In genomic region chr17:79861371-79862216, GRCh38 we compare ENCODE assay signal across 25 cellular contexts. TPM values are rescaled to one million over a fixed set of nuclear protein-coding genes. Genes with fewer than 3 reads are reported as not detected.
A peak's percentile ranks its signal among the peaks of the same experiment; 100 is the strongest.
DNase-seq lines count a peak whose midpoint lies in the region; ATAC-seq and TF ChIP-seq lines count a peak whose summit lies in the region.
"Had no signal": no experiment of that assay in that cellular context is flagged by ENCODE, and none has a peak within 500 bp of the region (broad histone marks: within the 10 kb centered on the region; RNA-seq: fewer than 3 reads in every experiment).

No MANE protein-coding gene starts in this region.

- H2BK15ac ChIP-seq in IMR-90 (ENCODE audit: low read depth, low read length), result no peak overlapping the region

- no peaks in the 10 kb centered on the region for H3K79me1 ChIP-seq in IMR-90 (ENCODE audit: low read depth in 1 of 2, low read length in 2 of 2)

- WGBS in IMR-90 (ENCODE audit: extremely low coverage in 2 of 2, insufficient read length in 1 of 2), 2 experiments, result 43% methylated on average over 19 of the region's 26 CpGs; no CpG with 5 or more reads in 1 of the 2 experiments
- WGBS in lower leg skin, 2 donors, result 63 to 68% methylated on average over 26 of the region's 26 CpGs

- in situ Hi-C loops in IMR-90 (cut with MboI; ENCODE audit: low sequenced_read_pairs), result no loop called here

- no peaks in the 10 kb centered on the region for H4K20me1 ChIP-seq in IMR-90 (ENCODE audit: insufficient read depth, low read length)

- no peak for TF ChIP-seq CTCF in IMR-90 (conservative IDR thresholded peaks at IDR 0.05; ENCODE audit: low read depth, low read length)
- no peak for TF ChIP-seq CTCF in colonic mucosa (IDR thresholded peaks at IDR 0.05)
- TF ChIP-seq CTCF in neural crest cell (conservative IDR thresholded peaks at IDR 0.05), result no peak
- no peak for TF ChIP-seq CTCF in lower leg skin (IDR thresholded peaks at IDR 0.05)
- no peak for TF ChIP-seq CTCF in BE2C (IDR thresholded peaks at IDR 0.05; ENCODE audit: low read depth, low read length)

- no peak overlapping the region for H2BK20ac ChIP-seq in IMR-90 (ENCODE audit: low read depth, low read length)

- no peak overlapping the region for H4K91ac ChIP-seq in IMR-90 (ENCODE audit: insufficient read depth, low read depth, low read length)

- H3K4ac ChIP-seq in IMR-90 (ENCODE audit: low read depth, low read length), result no peak overlapping the region

- no peak overlapping the region for H4K5ac ChIP-seq in IMR-90 (ENCODE audit: low read depth, low read length)

- CTCF ChIA-PET in IMR-90 (lab: Yijun Ruan, JAX), result no interaction called here

- no peak overlapping the region for H3K27ac ChIP-seq in IMR-90 (ENCODE audit: insufficient read depth, low read length)
- no peak overlapping the region for H3K27ac ChIP-seq in colonic mucosa
- H3K27ac ChIP-seq: epithelial cell of prostate, hepatocyte, neutrophil, skin epidermis, testis had no signal

- H2BK5ac ChIP-seq in IMR-90 (ENCODE audit: low read depth, low read length, poor library complexity, severe bottlenecking), result no peak overlapping the region

- peaks cover 48% of the 10 kb centered on the region for H3K27me3 ChIP-seq in IMR-90 (ENCODE audit: control insufficient read depth, insufficient read depth, low read length)
- peaks cover 4% of the 10 kb centered on the region for H3K27me3 ChIP-seq in colonic mucosa
- no peaks in the 10 kb centered on the region for H3K27me3 ChIP-seq in BE2C
- H3K27me3 ChIP-seq: hepatocyte, testis had no signal

- H3K23ac ChIP-seq in IMR-90 (ENCODE audit: low read depth, low read length), result no peak overlapping the region

- TF ChIP-seq RAD21 in IMR-90 (IDR thresholded peaks at IDR 0.05; ENCODE audit: low read length), result no peak

- dilution Hi-C loops in IMR-90 (cut with HindIII; ENCODE audit: low sequenced_read_pairs, unreplicated experiment), result no loop called here

- no peaks in the 10 kb centered on the region for H3K9me1 ChIP-seq in IMR-90 (ENCODE audit: insufficient read depth, low read length)

- peak overlapping the region; percentile 27 for H3K27ac Mint-ChIP-seq in neural crest cell (ENCODE audit: unreplicated experiment)
- H3K27ac Mint-ChIP-seq: activated CD4-positive, alpha-beta memory T cell treated with anti-CD3 and anti-CD28 coated beads for 36 hours; CD4-positive, alpha-beta T cell; stimulated activated naive B cell treated with anti-CD40 and anti-IgM and Interleukin-4, amounts not matched to agents 10 μg/mL and 1 μg/mL and 100 μg/mL, for 72 hours had no signal

- H4K8ac ChIP-seq in IMR-90 (ENCODE audit: low read depth in 2 of 2, low read length in 2 of 2), result no peak overlapping the region

- no peaks in the 10 kb centered on the region for H3K9me3 Mint-ChIP-seq in neural crest cell
- H3K9me3 Mint-ChIP-seq: activated CD4-positive, alpha-beta memory T cell treated with anti-CD3 and anti-CD28 coated beads for 36 hours; CD4-positive, alpha-beta T cell; stimulated activated naive B cell treated with anti-CD40 and anti-IgM and Interleukin-4, amounts not matched to agents 10 μg/mL and 1 μg/mL and 100 μg/mL, for 72 hours had no signal

- no TSS peak for BruUV-seq in IMR-90 (replicated peaks; lab: Mats Ljungman, UMichigan)

- TF ChIP-seq POLR2A in IMR-90 (IDR thresholded peaks at IDR 0.05; ENCODE audit: low read depth, low read length) (no peak), lower leg skin (IDR thresholded peaks at IDR 0.05) (no peak)

- H3K4me1 ChIP-seq in IMR-90 (ENCODE audit: control insufficient read depth, insufficient read depth, low read length), result no peaks in the 10 kb centered on the region
- H3K4me1 ChIP-seq in colonic mucosa, result no peaks in the 10 kb centered on the region
- no peaks in the 10 kb centered on the region for H3K4me1 ChIP-seq in BE2C
- H3K4me1 ChIP-seq: testis had no signal

- H3K4me1 Mint-ChIP-seq in neural crest cell, result peaks cover 32% of the 10 kb centered on the region
- H3K4me1 Mint-ChIP-seq: immature natural killer cell had no signal

- H2AFZ ChIP-seq in IMR-90 (replicated peaks; ENCODE audit: low read length, poor library complexity), result no peak overlapping the region
- H2AFZ ChIP-seq: hepatocyte had no signal

- H2AK9ac ChIP-seq in IMR-90 (replicated peaks; ENCODE audit: low read depth, low read length, poor library complexity), result no peak overlapping the region

- H3K14ac ChIP-seq in IMR-90 (replicated peaks; ENCODE audit: low read depth, low read length), result no peak overlapping the region

- H3K9me3 ChIP-seq in IMR-90 (ENCODE audit: control insufficient read depth, insufficient read depth, low read length), result no peaks in the 10 kb centered on the region
- H3K9me3 ChIP-seq in colonic mucosa, result no peaks in the 10 kb centered on the region
- no peaks in the 10 kb centered on the region for H3K9me3 ChIP-seq in BE2C
- H3K9me3 ChIP-seq: neutrophil, testis had no signal

- H2BK120ac ChIP-seq in IMR-90 (ENCODE audit: low read depth, low read length), result no peak overlapping the region

- H3K27me3 Mint-ChIP-seq in neural crest cell (ENCODE audit: low read depth), result peaks cover 3% of the 10 kb centered on the region

- no peak overlapping the region for H3K4me3 ChIP-seq in IMR-90 (ENCODE audit: insufficient read depth, low read depth, low read length)
- H3K4me3 ChIP-seq in colonic mucosa, result no peak overlapping the region
- H3K4me3 ChIP-seq in lower leg skin (ENCODE audit: low read depth, poor library complexity, severe bottlenecking), result no peak overlapping the region
- H3K4me3 ChIP-seq in BE2C (ENCODE audit: low read depth, low read length), result no peak overlapping the region
- H3K4me3 ChIP-seq: hepatocyte, skin epidermis, testis had no signal

- H3K9ac ChIP-seq in IMR-90 (ENCODE audit: low read depth, low read length) (no peak overlapping the region), colonic mucosa (ENCODE audit: low read depth in 2 of 2, low read length in 2 of 2) (no peak overlapping the region)

- no peak overlapping the region for H3K4me2 ChIP-seq in IMR-90 (ENCODE audit: low read depth, low read length)
- H3K4me2 ChIP-seq: hepatocyte had no signal

- peak; percentile 43 for DNase-seq in D341Med (ENCODE audit: low spot score)
- DNase-seq in IMR-90, result no peak
- DNase-seq in colonic mucosa, result peak; percentile 41
- no peak for DNase-seq in neural crest cell (ENCODE audit: low read depth, low spot score)
- DNase-seq in RKO (ENCODE audit: low spot score), result no peak
- no peak for DNase-seq in NCI-H2081 treated with DMSO at 0.1 percent for 48 hours (lab: John Stamatoyannopoulos, UW)
- DNase-seq in lower leg skin (ENCODE audit: low spot score in 2 of 2), result no peak
- no peak for DNase-seq in BE2C
- DNase-seq: activated CD4-positive, alpha-beta memory T cell treated with anti-CD3 and anti-CD28 coated beads for 36 hours; activated gamma-delta T cell; activated T-cell treated with anti-CD3 and anti-CD28 coated beads for 4 hours; amygdala; CD4-positive, alpha-beta T cell; dermis blood vessel endothelial cell; foreskin fibroblast; immature natural killer cell; NCI-H1092; NCI-H2081; NCI-H524 treated with DMSO at 0.1 percent for 48 hours; stimulated activated naive B cell treated with anti-CD40 and anti-IgM and Interleukin-4, amounts not matched to agents 10 μg/mL and 1 μg/mL and 100 μg/mL, for 72 hours; testis had no signal

- POLR2A ChIA-PET in IMR-90 (lab: Charles Lee; ENCODE audit: unreplicated experiment), result no interaction called here

- H3K18ac ChIP-seq in IMR-90 (ENCODE audit: low read depth, low read length), result no peak overlapping the region

- H3K36me3 ChIP-seq in IMR-90 (ENCODE audit: control insufficient read depth, insufficient read depth, low read length), result no peaks in the 10 kb centered on the region
- H3K36me3 ChIP-seq in colonic mucosa, result no peaks in the 10 kb centered on the region
- no peaks in the 10 kb centered on the region for H3K36me3 ChIP-seq in BE2C
- H3K36me3 ChIP-seq: neutrophil had no signal

- no peaks in the 10 kb centered on the region for H3K36me3 Mint-ChIP-seq in neural crest cell (ENCODE audit: low read depth)
- H3K36me3 Mint-ChIP-seq: activated CD4-positive, alpha-beta memory T cell treated with anti-CD3 and anti-CD28 coated beads for 36 hours; stimulated activated naive B cell treated with anti-CD40 and anti-IgM and Interleukin-4, amounts not matched to agents 10 μg/mL and 1 μg/mL and 100 μg/mL, for 72 hours had no signal

- H3K56ac ChIP-seq in IMR-90 (ENCODE audit: extremely low read depth, insufficient read depth, low read length), result no peak overlapping the region

- ATAC-seq in IMR-90 (ENCODE audit: low read depth), result no peak
- ATAC-seq: stimulated activated naive B cell treated with anti-CD40 and anti-IgM and Interleukin-4, amounts not matched to agents 10 μg/mL and 1 μg/mL and 100 μg/mL, for 72 hours had no signal

- no peak overlapping the region for H2AK5ac ChIP-seq in IMR-90 (ENCODE audit: low read depth, low read length)

- intact Hi-C loops in IMR-90 (cut with micrococcal nuclease) (no loop called here), colonic mucosa (cut with DNase I) (no loop called here), lower leg skin (cut with DNase I; ENCODE audit: low total_unique reads) (no loop called here)

- H3K4me3 Mint-ChIP-seq in neural crest cell, result no peak overlapping the region
- H3K4me3 Mint-ChIP-seq: activated CD4-positive, alpha-beta memory T cell treated with anti-CD3 and anti-CD28 coated beads for 36 hours; CD4-positive, alpha-beta T cell; immature natural killer cell; stimulated activated naive B cell treated with anti-CD40 and anti-IgM and Interleukin-4, amounts not matched to agents 10 μg/mL and 1 μg/mL and 100 μg/mL, for 72 hours had no signal

TF ChIP-seq in IMR-90, 13 proteins besides CTCF, POLR2A, EP300 and RAD21 (continues in another document):
- no peak for TF ChIP-seq ELK1 (IDR thresholded peaks at IDR 0.05; ENCODE audit: borderline replicate concordance, low read depth, low read length)
- no peak for TF ChIP-seq MAFK (IDR thresholded peaks at IDR 0.05; ENCODE audit: low read depth, low read length)
- TF ChIP-seq MAZ (IDR thresholded peaks at IDR 0.05; ENCODE audit: borderline replicate concordance, low read depth, low read length), result no peak
- peak; percentile 63 for TF ChIP-seq CEBPB (IDR thresholded peaks at IDR 0.05; ENCODE audit: low read depth, low read length)

RNA-seq across cellular contexts. Expression of gene CBX4, which starts 22.4 kb away (rescaled TPM):
- total RNA-seq in IMR-90 (2012; rRNA removed) (3.2 and 5.3 TPM in 2 replicates), colonic mucosa (10 to 100 TPM; 10.6 to 18.1 TPM), neural crest cell (19.1 and 21.0 TPM in 2 replicates), lower leg skin (10 to 100 TPM; 30.2 to 35.6 (median 32.2) TPM)
- 9.4 and 12.9 TPM in 2 replicates for polyA plus RNA-seq in IMR-90 (2012; rRNA removed)
- 13.2 and 18.5 TPM in 2 replicates for polyA plus RNA-seq in IMR-90 (2012; cell fraction: cytosol; rRNA removed)
- polyA plus RNA-seq in IMR-90 (2012; cell fraction: nucleus; rRNA removed; ENCODE audit: low replicate concordance), result 21.8 and 29.2 TPM in 2 replicates
- 226 TPM for polyA plus RNA-seq in BE2C (2012; ENCODE audit: insufficient read depth, insufficient read length, low read depth)

Comparison
In these comparisons a context has a peak if more than half of its experiments do, and no peak if none do; other contexts are left out.
1. DNase-seq: peak in D341Med (single experiment) and colonic mucosa (single experiment); none in IMR-90 (single experiment), neural crest cell (single experiment), RKO (single experiment), NCI-H2081 treated with DMSO at 0.1 percent for 48 hours (single experiment), lower leg skin (0 of 2) and BE2C (single experiment).